In the genomic region with DNA sequence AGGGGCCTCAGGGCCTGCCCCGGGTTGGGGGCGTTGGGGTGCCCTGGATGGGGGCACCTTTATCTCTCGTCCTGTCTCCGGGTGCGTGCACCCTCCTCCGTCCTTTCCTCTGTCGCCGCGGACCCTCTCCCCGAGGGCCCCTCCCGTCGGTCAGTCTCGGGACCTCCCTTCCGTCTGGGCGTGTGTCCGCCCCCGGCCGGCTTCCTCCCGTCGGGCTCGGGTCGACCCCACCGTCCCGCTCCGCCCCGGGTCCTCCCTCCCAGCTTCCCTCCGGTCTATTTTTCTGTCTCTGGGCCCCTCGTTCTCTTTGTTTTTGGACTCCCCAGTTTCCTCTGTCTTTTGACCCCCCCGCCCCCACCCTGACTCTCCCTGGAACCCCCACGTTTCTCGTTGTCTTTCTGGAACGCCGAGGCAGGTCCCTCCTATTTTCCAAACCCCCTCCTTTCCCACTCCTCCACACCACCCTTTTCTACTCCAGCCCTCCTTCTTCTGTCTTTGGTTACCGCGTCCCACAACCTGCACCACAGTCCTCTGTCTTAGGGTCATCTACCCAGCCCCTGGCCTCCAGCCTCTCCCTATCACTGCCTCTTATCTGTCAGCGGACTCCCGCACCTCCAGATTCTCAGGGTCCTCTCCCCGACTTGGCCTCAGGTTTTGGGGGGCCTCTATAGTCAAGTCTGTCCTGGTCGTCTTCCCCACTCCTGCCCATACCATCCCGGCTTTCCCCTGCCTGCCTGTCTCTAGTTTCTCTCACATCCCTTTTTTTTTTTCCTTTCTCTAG, we compare ENCODE assay signal across 9 cellular contexts. TPM values are rescaled to one million over a fixed set of nuclear protein-coding genes. Genes with fewer than 3 reads are reported as not detected.
DNase-seq lines count a peak whose midpoint lies in the region; ATAC-seq, FAIRE-seq and TF ChIP-seq lines count a peak whose summit lies in the region.
"Had no signal": no experiment of that assay in that cellular context is flagged by ENCODE, and none has a peak within 500 bp of the region (broad histone marks: within the 10 kb centered on the region; RNA-seq: fewer than 3 reads in every experiment).

No MANE protein-coding gene starts in this region.

- peak; percentile 72 for FAIRE-seq in K562 (lab: Jason Lieb, UNC)

- peak overlapping the region; percentile 95 to 98 for H3K9ac ChIP-seq in K562 (ENCODE audit: insufficient read depth in 1 of 2, low read depth in 2 of 2, low read length in 2 of 2)

- 4% methylated on average over 26 of the region's 40 CpGs for WGBS in K562 (ENCODE audit: insufficient coverage, low coverage, missing lambda C conversion rate)

- peak overlapping the region; percentile 82 for H3K4me2 ChIP-seq in K562 (ENCODE audit: insufficient read depth, low read length)

- BruUV-seq in K562 (replicated peaks; lab: Mats Ljungman, UMichigan): no TSS peak

- peak overlapping the region; percentile 89 for H3K4me3 ChIP-seq in K562

- DNase-seq in GM10266 (ENCODE audit: extremely low spot score) (peak; percentile 74), M059J (ENCODE audit: low read depth) (peak; percentile 29), K562 (ENCODE audit: extremely low read depth in 1 of 4, low spot score in 3 of 4) (peak in 2 of 4 experiments; percentile 64 to 73), islet precursor cell (peak; percentile 66), T1000 (lab: John Stamatoyannopoulos, UW) (no peak)
- peak; percentile 61 for DNase-seq in stimulated activated naive CD8-positive, alpha-beta T cell treated with anti-CD3 and anti-CD28 coated beads, Interleukin-15, Interleukin-2, amounts not matched to agents 100 U/mL and 50 U/mL, for 24 hours

- intact Hi-C loops in K562 (cut with micrococcal nuclease): loop anchor here (2.0 kb wide), 1 partner anchor 49 kb away; the partner anchor contains the start of genes ACTMAP and SNRPA

- H4K20me1 ChIP-seq in K562 (replicated peaks; ENCODE audit: control insufficient read depth, insufficient read depth, low read length): peaks cover 34% of the 10 kb centered on the region

- peak; percentile 25; the same call in 1 of the 2 replicates for TF ChIP-seq POLR2A in K562 (conservative IDR thresholded peaks at IDR 0.05)

- no peak; the same call in 1 of the 2 replicates for TF ChIP-seq EP300 in K562 (IDR thresholded peaks at IDR 0.05; ENCODE audit: low read length)

- H3K4me1 ChIP-seq in K562 (replicated peaks in 1 of 2; ENCODE audit: control insufficient read depth in 2 of 2, insufficient read depth in 2 of 2, low read length in 2 of 2): peaks cover 53 to 64% of the 10 kb centered on the region in 2 experiments

- CTCF ChIA-PET in K562 (lab: Yijun Ruan, JAX; ENCODE audit: low intra/inter-chr PET ratio): no interaction called here

- H3K79me2 ChIP-seq in K562 (ENCODE audit: control insufficient read depth, insufficient read depth, low read length): peaks cover 55% of the 10 kb centered on the region

- in situ Hi-C loops in K562 (cut with MboI): no loop called here

- no peak for TF ChIP-seq RAD21 in K562 (CRISPR knock-in tag; conservative IDR thresholded peaks at IDR 0.05 in 1 of 2, IDR thresholded peaks at IDR 0.05 in 1 of 2)

- peak; percentile 31 for ATAC-seq in K562
- no peak for ATAC-seq in stimulated activated naive CD8-positive, alpha-beta T cell treated with anti-CD3 and anti-CD28 coated beads, Interleukin-15, Interleukin-2, amounts not matched to agents 100 U/mL and 50 U/mL, for 24 hours
- ATAC-seq in GM21723 (IDR thresholded peaks at IDR 0.05; ENCODE audit: unreplicated experiment): no peak
- ATAC-seq in HG02610 (IDR thresholded peaks at IDR 0.05; ENCODE audit: unreplicated experiment): no peak

- H3K9me1 ChIP-seq in K562 (ENCODE audit: control insufficient read depth, insufficient read depth, low read length): peaks cover 13% of the 10 kb centered on the region

- POLR2A ChIA-PET in K562 (lab: Yijun Ruan, JAX): interaction anchor here (1.4 to 1.9 kb wide), 2 partner anchors 47 to 49 kb away, joined by 9 to 11 read pairs; partner anchors contain the start of gene ACTMAP

- H3K9me3 ChIP-seq in K562 (replicated peaks; ENCODE audit: control insufficient read depth, insufficient read depth, low read depth, low read length): no peaks in the 10 kb centered on the region

- peak overlapping the region; percentile 95 for H3K27ac ChIP-seq in K562 (ENCODE audit: extremely low read depth, low read depth, low read length)

- peak overlapping the region; percentile 56; the same call in 1 of the 2 replicates for H2AFZ ChIP-seq in K562 (ENCODE audit: low read depth, low read length)

- TF ChIP-seq CTCF in GM10266 (IDR thresholded peaks at IDR 0.05; ENCODE audit: control insufficient read depth, insufficient read depth, low read depth, missing control alignments) (no peak), K562 (IDR thresholded peaks at IDR 0.05 in 2 of 3, conservative IDR thresholded peaks at IDR 0.05 in 1 of 3; ENCODE audit: insufficient read depth in 2 of 3, low read depth in 1 of 3, low read length in 3 of 3) (no peak)

- peaks cover 46% of the 10 kb centered on the region; the same call in 2 of the 3 replicates for H3K36me3 ChIP-seq in K562 (ENCODE audit: control insufficient read depth, insufficient read depth, low read length)

- H3K27me3 ChIP-seq in K562 (ENCODE audit: control insufficient read depth in 2 of 2, insufficient read depth in 2 of 2, low read length in 2 of 2): no peaks in the 10 kb centered on the region

RNA-seq across cellular contexts. Expression of gene EGLN2, which starts 0.8 kb away (rescaled TPM):
- total RNA-seq in M059J (2014; rRNA removed; shearing (Covaris generic)): 24.1 and 39.7 TPM in 2 replicates
- 63.0 and 140 TPM in 2 replicates for total RNA-seq in K562 (2011; cell fraction: chromatin; rRNA removed; ENCODE audit: low replicate concordance)
- 93.6 and 96.2 TPM in 2 replicates for total RNA-seq in K562 (2011; cell fraction: nucleolus; rRNA removed)
- total RNA-seq in K562 (2011; cell fraction: nucleoplasm; rRNA removed): 80.4 and 98.4 TPM in 2 replicates
- total RNA-seq in K562 (2014; rRNA removed) (104 and 120 TPM in 2 replicates), K562 (2014; rRNA removed; fragmentation: Illumina TruSeq; extraction: Trizol) (51.2 and 71.0 TPM in 2 replicates), K562 (2015; rRNA removed; fragmentation: Illumina TruSeq; extraction: Trizol) (92.0 and 92.9 TPM in 2 replicates), K562 (2021) (111 and 114 TPM in 2 replicates)
- polyA plus RNA-seq in K562 (2011; rRNA removed) (41.1 and 52.0 TPM in 2 replicates), K562 (2014; fragmentation: Illumina TruSeq; extraction: Trizol) (65.7 and 78.9 TPM in 2 replicates), K562 (2014; fragmentation: Nextera tagmentation; extraction: Ambion mirVana) (10 to 100 TPM in 1 of 2 experiments, 1 to 10 TPM in 1; 9.6 to 19.1 TPM), K562 (2014; rRNA removed) (81.3 and 92.5 TPM in 2 replicates)
- 56.6 and 123 TPM in 2 replicates for polyA plus RNA-seq in K562 (2011; cell fraction: cytosol; rRNA removed)
- polyA plus RNA-seq in K562 (2011; cell fraction: nucleus; rRNA removed): 86.2 and 132 TPM in 2 replicates
- polyA plus RNA-seq in K562 (2012): 87.1 and 100 TPM in 2 replicates
- 18.5 and 29.1 TPM in 2 replicates for polyA minus RNA-seq in K562 (2011; rRNA and poly(A)+ RNA removed)
- polyA minus RNA-seq in K562 (2011; cell fraction: cytosol; rRNA and poly(A)+ RNA removed): 35.9 and 41.9 TPM in 2 replicates
- 31.8 and 35.2 TPM in 2 replicates for polyA minus RNA-seq in K562 (2011; cell fraction: nucleus; rRNA and poly(A)+ RNA removed)

RNA-seq across cellular contexts. Expression of gene RAB4B, which starts 21.7 kb away (rescaled TPM):
- total RNA-seq in M059J (2014; rRNA removed; shearing (Covaris generic)): 13.2 and 34.2 TPM in 2 replicates
- total RNA-seq in K562 (2011; cell fraction: chromatin; rRNA removed; ENCODE audit: low replicate concordance): 17.4 and 18.8 TPM in 2 replicates
- 12.3 and 13.6 TPM in 2 replicates for total RNA-seq in K562 (2011; cell fraction: nucleolus; rRNA removed)
- total RNA-seq in K562 (2011; cell fraction: nucleoplasm; rRNA removed): 11.1 and 23.1 TPM in 2 replicates
- total RNA-seq in K562 (2014; rRNA removed) (11.9 and 14.8 TPM in 2 replicates), K562 (2014; rRNA removed; fragmentation: Illumina TruSeq; extraction: Trizol) (1.9 and 4.2 TPM in 2 replicates), K562 (2015; rRNA removed; fragmentation: Illumina TruSeq; extraction: Trizol) (7.7 and 9.2 TPM in 2 replicates), K562 (2021) (15.4 and 15.6 TPM in 2 replicates)
- polyA plus RNA-seq in K562 (2011; rRNA removed) (11.7 and 14.6 TPM in 2 replicates), K562 (2014; fragmentation: Illumina TruSeq; extraction: Trizol) (9.0 and 14.6 TPM in 2 replicates), K562 (2014; fragmentation: Nextera tagmentation; extraction: Ambion mirVana) (under 1 TPM; 0.28 to 0.92 TPM), K562 (2014; rRNA removed) (20.4 and 20.9 TPM in 2 replicates)
- 24.7 and 32.5 TPM in 2 replicates for polyA plus RNA-seq in K562 (2011; cell fraction: cytosol; rRNA removed)
- polyA plus RNA-seq in K562 (2011; cell fraction: nucleus; rRNA removed): 23.7 and 28.9 TPM in 2 replicates
- polyA plus RNA-seq in K562 (2012): 15.9 and 29.9 TPM in 2 replicates
- 2.0 and 2.6 TPM in 2 replicates for polyA minus RNA-seq in K562 (2011; rRNA and poly(A)+ RNA removed)
- 2.4 and 3.2 TPM in 2 replicates for polyA minus RNA-seq in K562 (2011; cell fraction: cytosol; rRNA and poly(A)+ RNA removed)
- polyA minus RNA-seq in K562 (2011; cell fraction: nucleus; rRNA and poly(A)+ RNA removed): 1.8 and 3.1 TPM in 2 replicates

RNA-seq across cellular contexts. Expression of gene MIA, which starts 24.4 kb away (rescaled TPM):
- total RNA-seq in M059J (2014; rRNA removed; shearing (Covaris generic)): not detected in 2 replicates
- total RNA-seq in K562 (2011; cell fraction: chromatin; rRNA removed; ENCODE audit: low replicate concordance): 2.7 and 4.0 TPM in 2 replicates
- not detected in 2 replicates for total RNA-seq in K562 (2011; cell fraction: nucleolus; rRNA removed)
- total RNA-seq in K562 (2011; cell fraction: nucleoplasm; rRNA removed): not detected in 2 replicates
- total RNA-seq in K562 (2014; rRNA removed) (not detected in 2 replicates), K562 (2014; rRNA removed; fragmentation: Illumina TruSeq; extraction: Trizol) (not detected in 2 replicates), K562 (2015; rRNA removed; fragmentation: Illumina TruSeq; extraction: Trizol) (not detected in 2 replicates), K562 (2021) (not detected in 2 replicates)
- polyA plus RNA-seq in K562 (2011; rRNA removed) (not detected in 2 replicates), K562 (2014; fragmentation: Illumina TruSeq; extraction: Trizol) (not detected in 2 replicates), K562 (2014; fragmentation: Nextera tagmentation; extraction: Ambion mirVana) (not detected), K562 (2014; rRNA removed) (0.21 and 1.1 TPM in 2 replicates)
- not detected in 2 replicates for polyA plus RNA-seq in K562 (2011; cell fraction: cytosol; rRNA removed)
- 0.74 TPM in 1 of 2 replicates, not detected in the other for polyA plus RNA-seq in K562 (2011; cell fraction: nucleus; rRNA removed)
- polyA plus RNA-seq in K562 (2012): 0.93 TPM in 1 of 2 replicates, not detected in the other
- polyA minus RNA-seq in K562 (2011; rRNA and poly(A)+ RNA removed): not detected in 2 replicates
- polyA minus RNA-seq in K562 (2011; cell fraction: cytosol; rRNA and poly(A)+ RNA removed): not detected in 2 replicates
- polyA minus RNA-seq in K562 (2011; cell fraction: nucleus; rRNA and poly(A)+ RNA removed): not detected in 2 replicates
- total RNA-seq: subcutaneous adipose tissue had no signal

RNA-seq across cellular contexts. Expression of gene SNRPA, which starts 48.7 kb away (rescaled TPM):
- total RNA-seq in M059J (2014; rRNA removed; shearing (Covaris generic)): 76.3 and 93.3 TPM in 2 replicates
- 98.7 and 181 TPM in 2 replicates for total RNA-seq in K562 (2011; cell fraction: chromatin; rRNA removed; ENCODE audit: low replicate concordance)
- total RNA-seq in K562 (2011; cell fraction: nucleolus; rRNA removed): 171 and 186 TPM in 2 replicates
- 154 and 155 TPM in 2 replicates for total RNA-seq in K562 (2011; cell fraction: nucleoplasm; rRNA removed)
- 311 and 436 TPM in 2 replicates for total RNA-seq in K562 (2014; rRNA removed)
- total RNA-seq in K562 (2014; rRNA removed; fragmentation: Illumina TruSeq; extraction: Trizol): 83.8 and 106 TPM in 2 replicates
- total RNA-seq in K562 (2015; rRNA removed; fragmentation: Illumina TruSeq; extraction: Trizol): 130 and 150 TPM in 2 replicates
- 185 and 193 TPM in 2 replicates for total RNA-seq in K562 (2021)
- 230 and 371 TPM in 2 replicates for polyA plus RNA-seq in K562 (2011; rRNA removed)
- polyA plus RNA-seq in K562 (2011; cell fraction: cytosol; rRNA removed): 179 and 223 TPM in 2 replicates
- 665 and 764 TPM in 2 replicates for polyA plus RNA-seq in K562 (2011; cell fraction: nucleus; rRNA removed)
- 170 and 298 TPM in 2 replicates for polyA plus RNA-seq in K562 (2012)
- polyA plus RNA-seq in K562 (2014; fragmentation: Illumina TruSeq; extraction: Trizol): 205 and 262 TPM in 2 replicates
- polyA plus RNA-seq in K562 (2014; fragmentation: Nextera tagmentation; extraction: Ambion mirVana): 10 to 100 TPM; 16.3 to 24.7 TPM
- polyA plus RNA-seq in K562 (2014; rRNA removed): 210 and 224 TPM in 2 replicates
- polyA minus RNA-seq in K562 (2011; rRNA and poly(A)+ RNA removed): 186 and 256 TPM in 2 replicates
- polyA minus RNA-seq in K562 (2011; cell fraction: cytosol; rRNA and poly(A)+ RNA removed): 217 TPM in 2 replicates
- polyA minus RNA-seq in K562 (2011; cell fraction: nucleus; rRNA and poly(A)+ RNA removed): 65.8 and 91.3 TPM in 2 replicates

RNA-seq across cellular contexts. Expression of gene ACTMAP, which starts 49.5 kb away (rescaled TPM):
- total RNA-seq in M059J (2014; rRNA removed; shearing (Covaris generic)): 0.76 and 1.3 TPM in 2 replicates
- total RNA-seq in K562 (2011; cell fraction: chromatin; rRNA removed; ENCODE audit: low replicate concordance): 17.6 and 35.1 TPM in 2 replicates
- 16.7 and 18.3 TPM in 2 replicates for total RNA-seq in K562 (2011; cell fraction: nucleolus; rRNA removed)
- total RNA-seq in K562 (2011; cell fraction: nucleoplasm; rRNA removed): 22.2 and 28.6 TPM in 2 replicates
- total RNA-seq in K562 (2014; rRNA removed) (2.3 and 3.3 TPM in 2 replicates), K562 (2014; rRNA removed; fragmentation: Illumina TruSeq; extraction: Trizol) (1.7 and 2.0 TPM in 2 replicates), K562 (2015; rRNA removed; fragmentation: Illumina TruSeq; extraction: Trizol) (1.7 and 2.9 TPM in 2 replicates), K562 (2021) (14.4 and 16.6 TPM in 2 replicates)
- polyA plus RNA-seq in K562 (2011; rRNA removed) (4.9 and 12.9 TPM in 2 replicates), K562 (2014; fragmentation: Illumina TruSeq; extraction: Trizol) (12.8 and 13.1 TPM in 2 replicates), K562 (2014; fragmentation: Nextera tagmentation; extraction: Ambion mirVana) (1 to 10 TPM; 4.8 to 5.1 TPM), K562 (2014; rRNA removed) (7.5 and 8.5 TPM in 2 replicates)
- 10.8 and 11.7 TPM in 2 replicates for polyA plus RNA-seq in K562 (2011; cell fraction: cytosol; rRNA removed)
- 28.9 and 39.1 TPM in 2 replicates for polyA plus RNA-seq in K562 (2011; cell fraction: nucleus; rRNA removed)
- polyA plus RNA-seq in K562 (2012): 14.9 and 28.4 TPM in 2 replicates
- polyA minus RNA-seq in K562 (2011; rRNA and poly(A)+ RNA removed): 3.5 and 4.1 TPM in 2 replicates
- polyA minus RNA-seq in K562 (2011; cell fraction: cytosol; rRNA and poly(A)+ RNA removed): 12.6 and 20.3 TPM in 2 replicates
- polyA minus RNA-seq in K562 (2011; cell fraction: nucleus; rRNA and poly(A)+ RNA removed): 3.8 and 7.0 TPM in 2 replicates
